In genomic region chr1:203463469-203464062, GRCh38 we compare ENCODE assay signal across 11 cellular contexts. TPM values are rescaled to one million over a fixed set of nuclear protein-coding genes. Genes with fewer than 3 reads are reported as not detected.
DNase-seq lines count a peak whose midpoint lies in the region; ATAC-seq and TF ChIP-seq lines count a peak whose summit lies in the region.
"Had no signal": no experiment of that assay in that cellular context is flagged by ENCODE, and none has a peak within 500 bp of the region (broad histone marks: within the 10 kb centered on the region; RNA-seq: fewer than 3 reads in every experiment).

No MANE protein-coding gene starts in this region.

- TF ChIP-seq CTCF in fibroblast of mammary gland (conservative IDR thresholded peaks at IDR 0.05; ENCODE audit: control insufficient read depth, insufficient read depth, low read depth, low read length) = peak; percentile 1
- TF ChIP-seq CTCF in omental fat pad (IDR thresholded peaks at IDR 0.05) = no peak
- no peak for TF ChIP-seq CTCF in GM13976 (IDR thresholded peaks at IDR 0.05; ENCODE audit: borderline replicate concordance, control extremely low read depth, extremely low read depth, insufficient read depth, missing control alignments)

- ATAC-seq in omental fat pad (ENCODE audit: low FRiP score) = peak; percentile 48
- ATAC-seq: effector memory CD8-positive, alpha-beta T cell had no signal

- no peak overlapping the region for H3K4me3 ChIP-seq in fibroblast of mammary gland (ENCODE audit: control insufficient read depth, low read depth, low read length)
- H3K4me3 ChIP-seq: lung had no signal

- DNase-seq in AG20443 (ENCODE audit: low spot score) = peak; percentile 63
- DNase-seq in NCI-H82 (lab: John Stamatoyannopoulos, UW) = peak; percentile 69
- DNase-seq in fibroblast of mammary gland (ENCODE audit: low read depth) = peak; percentile 29
- no peak for DNase-seq in omental fat pad (ENCODE audit: low spot score)
- no peak for DNase-seq in NCI-H2227 (lab: John Stamatoyannopoulos, UW; ENCODE audit: unreplicated experiment)
- DNase-seq in superior temporal gyrus (ENCODE audit: extremely low spot score) = no peak
- DNase-seq in NCI-H187 (lab: John Stamatoyannopoulos, UW) = no peak
- DNase-seq in GM13976 (ENCODE audit: low spot score) = no peak
- DNase-seq: effector memory CD8-positive, alpha-beta T cell; RPMI8226 had no signal

- in situ Hi-C loops in GM13976 (cut with MboI; ENCODE audit: low sequenced_read_pairs, unreplicated experiment) = no loop called here

RNA-seq across cellular contexts. Expression of gene PRELP, which starts 12.0 kb away (rescaled TPM):
- total RNA-seq in omental fat pad = 100 to 1,000 TPM in 1 of 4 donors, 10 to 100 TPM in 3; 67.3 to 115 (median 83.2) TPM

RNA-seq across cellular contexts. Expression of gene OPTC, which starts 30.4 kb away (rescaled TPM):
- not detected for total RNA-seq in omental fat pad
- total RNA-seq: lung had no signal

Comparison
In these comparisons a context has a peak if more than half of its experiments do, and no peak if none do; other contexts are left out.
1. DNase-seq: peak in AG20443 (single experiment), NCI-H82 (single experiment) and fibroblast of mammary gland (single experiment); none in omental fat pad (single experiment), NCI-H2227 (single experiment), superior temporal gyrus (single experiment), NCI-H187 (0 of 2) and GM13976 (single experiment).